ENCODE assay signal across 24 cellular contexts in genomic region chr5:95411476-95411875, GRCh38. TPM values are rescaled to one million over a fixed set of nuclear protein-coding genes. Genes with fewer than 3 reads are reported as not detected.
DNase-seq lines count a peak whose midpoint lies in the region; FAIRE-seq and TF ChIP-seq lines count a peak whose summit lies in the region.
"Had no signal": no experiment of that assay in that cellular context is flagged by ENCODE, and none has a peak within 500 bp of the region (broad histone marks: within the 10 kb centered on the region; RNA-seq: fewer than 3 reads in every experiment).

No MANE protein-coding gene starts in this region.

- H3K27me3 ChIP-seq in osteoblast (ENCODE audit: insufficient read depth, low read length), result no peaks in the 10 kb centered on the region
- H3K27me3 ChIP-seq: BLaER1 had no signal

- H4K20me1 ChIP-seq in osteoblast (ENCODE audit: insufficient read depth, low read length), result no peaks in the 10 kb centered on the region
- H4K20me1 ChIP-seq: BLaER1 had no signal

- no peak overlapping the region for H3K27ac ChIP-seq in osteoblast (ENCODE audit: low read depth, low read length)
- H3K27ac ChIP-seq: BLaER1, C4-2B had no signal

- DNase-seq in D721Med (ENCODE audit: insufficient read length, low spot score) (no peak), HS-5 (ENCODE audit: low read depth) (peak; percentile 37), fibroblast of mammary gland (ENCODE audit: low read depth) (peak; percentile 10), fibroblast of villous mesenchyme (ENCODE audit: low read depth) (peak; percentile 1), globus pallidus (ENCODE audit: low spot score) (no peak), osteoblast (ENCODE audit: insufficient read length, low spot score, missing footprints) (no peak), dedifferentiated amniotic fluid mesenchymal stem cell (ENCODE audit: extremely low spot score) (no peak)
- DNase-seq: Caco-2; CD4-positive, CD25-positive, alpha-beta regulatory T cell; CD8-positive, alpha-beta T cell; DMS 273 treated with DMSO at 0.1 percent for 48 hours; DMS79; EL; GDM1; GOT3; HFFc6 had no signal

- no peaks in the 10 kb centered on the region for H3K36me3 ChIP-seq in osteoblast (ENCODE audit: insufficient read depth, low read length)
- H3K36me3 ChIP-seq: BLaER1, HAP-1 had no signal

- peaks cover 7% of the 10 kb centered on the region for H3K4me1 ChIP-seq in osteoblast (ENCODE audit: insufficient read depth, low read length)
- H3K4me1 ChIP-seq: Caco-2, HAP-1 had no signal

- H3K4me2 ChIP-seq in osteoblast (ENCODE audit: insufficient read depth, low read length), result no peak overlapping the region
- H3K4me2 ChIP-seq: BLaER1 had no signal

- no peaks in the 10 kb centered on the region for H3K9me3 ChIP-seq in osteoblast (ENCODE audit: low read depth, low read length)
- H3K9me3 ChIP-seq: BLaER1, Caco-2, HAP-1 had no signal

- no peaks in the 10 kb centered on the region for H3K79me2 ChIP-seq in osteoblast (ENCODE audit: insufficient read depth, low read length)

- no peak overlapping the region for H3K4me3 ChIP-seq in fibroblast of mammary gland (ENCODE audit: control insufficient read depth, low read depth, low read length)
- no peak overlapping the region for H3K4me3 ChIP-seq in fibroblast of villous mesenchyme (ENCODE audit: low read depth, low read length)
- H3K4me3 ChIP-seq in osteoblast (ENCODE audit: insufficient read depth, low read length), result no peak overlapping the region
- H3K4me3 ChIP-seq: BLaER1, GM12878, HAP-1 had no signal

- FAIRE-seq in D721Med (lab: Jason Lieb, UNC), result peak; percentile 6
- FAIRE-seq: GM12878, GM19239, H54 had no signal

- TF ChIP-seq CTCF in D721Med (IDR thresholded peaks at IDR 0.05; ENCODE audit: insufficient read depth, missing control alignments), result no peak
- TF ChIP-seq CTCF in fibroblast of mammary gland (conservative IDR thresholded peaks at IDR 0.05; ENCODE audit: control insufficient read depth, insufficient read depth, low read depth, low read length), result no peak
- TF ChIP-seq CTCF in fibroblast of villous mesenchyme (IDR thresholded peaks at IDR 0.05; ENCODE audit: insufficient read depth, low read depth, low read length), result no peak
- TF ChIP-seq CTCF in osteoblast (IDR thresholded peaks at IDR 0.05; ENCODE audit: extremely low read depth, low read depth, low read length), result no peak

- H2AFZ ChIP-seq in osteoblast (ENCODE audit: low read length), result no peak overlapping the region

RNA-seq across cellular contexts. Expression of gene FAM81B, which starts 20.3 kb away (rescaled TPM):
- total RNA-seq in fibroblast of villous mesenchyme (0.32 TPM in 1 of 2 replicates, not detected in the other), osteoblast (not detected in 2 replicates)
- total RNA-seq: A172; B cell; Caco-2; CD8-positive, alpha-beta T cell; GM12878; HFFc6 had no signal

Comparison
In these comparisons a context has a peak if more than half of its experiments do, and no peak if none do; other contexts are left out.
1. DNase-seq: peak in HS-5 (single experiment), fibroblast of mammary gland (single experiment) and fibroblast of villous mesenchyme (single experiment); none in D721Med (single experiment), globus pallidus (single experiment), osteoblast (single experiment) and dedifferentiated amniotic fluid mesenchymal stem cell (single experiment).